2 cellular contexts compared by ENCODE assay signal in the genomic region with DNA sequence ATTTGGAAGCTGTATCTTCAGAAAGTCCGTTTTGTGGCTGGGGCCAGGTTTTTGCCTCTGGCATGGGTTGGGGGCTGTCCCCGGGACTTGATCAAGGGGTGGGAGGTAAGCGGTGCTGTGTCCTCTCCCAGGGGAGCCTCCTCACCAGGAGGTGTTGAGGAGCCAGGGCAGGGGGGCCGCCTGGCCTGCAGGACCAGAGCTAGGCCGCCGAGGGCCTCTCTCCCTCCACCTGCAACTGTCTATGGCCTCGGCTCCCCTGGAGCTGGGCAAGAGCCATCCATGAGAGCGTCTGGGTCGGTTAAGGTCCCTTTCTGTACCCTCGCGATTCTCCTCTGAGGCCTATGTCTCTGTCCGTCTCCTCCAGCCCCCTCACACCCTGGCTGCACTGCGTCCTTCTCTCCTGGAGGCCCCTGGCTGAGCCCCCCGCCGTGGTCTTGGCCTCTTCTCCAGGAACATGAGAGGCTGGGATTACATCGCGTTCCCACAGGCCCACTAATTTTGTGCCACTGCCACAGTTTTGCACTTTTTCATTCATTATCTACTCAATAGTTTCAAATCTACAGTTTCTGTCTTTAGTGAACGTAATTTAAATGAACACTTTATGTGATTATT.
TF ChIP-seq lines count a peak whose summit lies in the region.

No MANE protein-coding gene starts in this region.

TF ChIP-seq in SK-N-SH, 30 proteins besides CTCF, POLR2A, EP300 and RAD21:
- no peak for TF ChIP-seq POLR2AphosphoS5 (IDR thresholded peaks at IDR 0.05; ENCODE audit: low read depth, low read length)
- no peak for TF ChIP-seq NRF1 (IDR thresholded peaks at IDR 0.05; ENCODE audit: low read depth, low read length)
- TF ChIP-seq TAF1 (IDR thresholded peaks at IDR 0.05; ENCODE audit: borderline replicate concordance, low read depth, low read length), result no peak
- TF ChIP-seq JUND (IDR thresholded peaks at IDR 0.05), result no peak
- no peak for TF ChIP-seq SMC3 (IDR thresholded peaks at IDR 0.05; ENCODE audit: low read depth, low read length)
- TF ChIP-seq IRF3 (IDR thresholded peaks at IDR 0.05; ENCODE audit: low read depth, low read length), result no peak
- TF ChIP-seq ELF1 (IDR thresholded peaks at IDR 0.05), result no peak
- TF ChIP-seq MEF2A (IDR thresholded peaks at IDR 0.05; ENCODE audit: borderline replicate concordance, low read depth), result no peak
- TF ChIP-seq, protein P1, sequence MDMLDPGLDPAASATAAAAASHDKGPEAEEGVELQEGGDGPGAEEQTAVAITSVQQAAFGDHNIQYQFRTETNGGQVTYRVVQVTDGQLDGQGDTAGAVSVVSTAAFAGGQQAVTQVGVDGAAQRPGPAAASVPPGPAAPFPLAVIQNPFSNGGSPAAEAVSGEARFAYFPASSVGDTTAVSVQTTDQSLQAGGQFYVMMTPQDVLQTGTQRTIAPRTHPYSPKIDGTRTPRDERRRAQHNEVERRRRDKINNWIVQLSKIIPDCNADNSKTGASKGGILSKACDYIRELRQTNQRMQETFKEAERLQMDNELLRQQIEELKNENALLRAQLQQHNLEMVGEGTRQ (IDR thresholded peaks at IDR 0.05; ENCODE audit: borderline replicate concordance, low read depth, low read length), result no peak
- TF ChIP-seq MXI1 (IDR thresholded peaks at IDR 0.05; ENCODE audit: low read depth, low read length), result no peak
TF ChIP-seq in SK-N-SH: peak in this region for 0.

TF ChIP-seq in SK-N-SH treated with all-trans-retinoic acid at 6 μM for 48 hours, 23 proteins besides CTCF, POLR2A, EP300 and RAD21:
- TF ChIP-seq ARNTL (CRISPR knock-in tag; IDR thresholded peaks at IDR 0.05; ENCODE audit: borderline replicate concordance, low read depth) (no peak), TCF4 (CRISPR knock-in tag; IDR thresholded peaks at IDR 0.05; ENCODE audit: borderline replicate concordance) (no peak), ESRRG (CRISPR knock-in tag; IDR thresholded peaks at IDR 0.05) (no peak), PPARA (CRISPR knock-in tag; IDR thresholded peaks at IDR 0.05; ENCODE audit: borderline replicate concordance) (no peak), ZNF565 (CRISPR knock-in tag; conservative IDR thresholded peaks at IDR 0.05; ENCODE audit: low read depth) (no peak), ZNF8 (CRISPR knock-in tag; IDR thresholded peaks at IDR 0.05) (no peak), BACH2 (CRISPR knock-in tag; IDR thresholded peaks at IDR 0.05; ENCODE audit: borderline replicate concordance) (no peak), ZC3H10 (CRISPR knock-in tag; IDR thresholded peaks at IDR 0.05) (no peak), ZFP3 (CRISPR knock-in tag; IDR thresholded peaks at IDR 0.05) (no peak), TOX (CRISPR knock-in tag; IDR thresholded peaks at IDR 0.05; ENCODE audit: borderline replicate concordance) (no peak), ISL1 (CRISPR knock-in tag; IDR thresholded peaks at IDR 0.05) (no peak), ZNF70 (CRISPR knock-in tag; IDR thresholded peaks at IDR 0.05) (no peak), PATZ1 (CRISPR knock-in tag; IDR thresholded peaks at IDR 0.05; ENCODE audit: borderline replicate concordance) (no peak)
- TF ChIP-seq, protein P2, sequence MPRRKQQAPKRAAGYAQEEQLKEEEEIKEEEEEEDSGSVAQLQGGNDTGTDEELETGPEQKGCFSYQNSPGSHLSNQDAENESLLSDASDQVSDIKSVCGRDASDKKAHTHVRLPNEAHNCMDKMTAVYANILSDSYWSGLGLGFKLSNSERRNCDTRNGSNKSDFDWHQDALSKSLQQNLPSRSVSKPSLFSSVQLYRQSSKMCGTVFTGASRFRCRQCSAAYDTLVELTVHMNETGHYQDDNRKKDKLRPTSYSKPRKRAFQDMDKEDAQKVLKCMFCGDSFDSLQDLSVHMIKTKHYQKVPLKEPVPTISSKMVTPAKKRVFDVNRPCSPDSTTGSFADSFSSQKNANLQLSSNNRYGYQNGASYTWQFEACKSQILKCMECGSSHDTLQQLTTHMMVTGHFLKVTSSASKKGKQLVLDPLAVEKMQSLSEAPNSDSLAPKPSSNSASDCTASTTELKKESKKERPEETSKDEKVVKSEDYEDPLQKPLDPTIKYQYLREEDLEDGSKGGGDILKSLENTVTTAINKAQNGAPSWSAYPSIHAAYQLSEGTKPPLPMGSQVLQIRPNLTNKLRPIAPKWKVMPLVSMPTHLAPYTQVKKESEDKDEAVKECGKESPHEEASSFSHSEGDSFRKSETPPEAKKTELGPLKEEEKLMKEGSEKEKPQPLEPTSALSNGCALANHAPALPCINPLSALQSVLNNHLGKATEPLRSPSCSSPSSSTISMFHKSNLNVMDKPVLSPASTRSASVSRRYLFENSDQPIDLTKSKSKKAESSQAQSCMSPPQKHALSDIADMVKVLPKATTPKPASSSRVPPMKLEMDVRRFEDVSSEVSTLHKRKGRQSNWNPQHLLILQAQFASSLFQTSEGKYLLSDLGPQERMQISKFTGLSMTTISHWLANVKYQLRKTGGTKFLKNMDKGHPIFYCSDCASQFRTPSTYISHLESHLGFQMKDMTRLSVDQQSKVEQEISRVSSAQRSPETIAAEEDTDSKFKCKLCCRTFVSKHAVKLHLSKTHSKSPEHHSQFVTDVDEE (CRISPR knock-in tag; IDR thresholded peaks at IDR 0.05), result no peak
